ENCODE assay signal across 21 cellular contexts in genomic region chr6:12336121-12336971, GRCh38. TPM values are rescaled to one million over a fixed set of nuclear protein-coding genes. Genes with fewer than 3 reads are reported as not detected.
A peak's percentile ranks its signal among the peaks of the same experiment; 100 is the strongest.
DNase-seq lines count a peak whose midpoint lies in the region; ATAC-seq and TF ChIP-seq lines count a peak whose summit lies in the region.
"Had no signal": no experiment of that assay in that cellular context is flagged by ENCODE, and none has a peak within 500 bp of the region (broad histone marks: within the 10 kb centered on the region; RNA-seq: fewer than 3 reads in every experiment).

No MANE protein-coding gene starts in this region.

- no peak overlapping the region for H3K4me3 Mint-ChIP-seq in activated CD8-positive, alpha-beta T cell treated with anti-CD3 and anti-CD28 coated beads, Interleukin-2, amount 10 ng/mL, durations not matched to agents 7 days and 5 days
- H3K4me3 Mint-ChIP-seq: activated naive CD4-positive, alpha-beta T cell treated with anti-CD3 and anti-CD28 coated beads for 36 hours; dendritic cell treated with granulocyte-macrophage colony-stimulating factor and Interleukin-4, amounts not matched to agents 40 ng/mL and 50 ng/mL, for 4 days; T-helper 2 cell treated with Interferon-gamma antibody and Interleukin-4, amounts not matched to agents 5 μg/mL and 100 μg/mL, for 36 hours had no signal

- peaks cover 20% of the 10 kb centered on the region for H3K4me1 ChIP-seq in HUES64 (ENCODE audit: insufficient read depth, low read length)
- H3K4me1 ChIP-seq in iPS-15b (ENCODE audit: control insufficient read depth, insufficient read depth, low read length) = peaks cover 14% of the 10 kb centered on the region
- H3K4me1 ChIP-seq in vagina = no peaks in the 10 kb centered on the region
- H3K4me1 ChIP-seq: esophagus squamous epithelium, parathyroid adenoma had no signal

- no peak overlapping the region for H3K27ac Mint-ChIP-seq in activated CD8-positive, alpha-beta T cell treated with anti-CD3 and anti-CD28 coated beads, Interleukin-2, amount 10 ng/mL, durations not matched to agents 7 days and 5 days
- H3K27ac Mint-ChIP-seq: activated naive CD4-positive, alpha-beta T cell treated with anti-CD3 and anti-CD28 coated beads for 36 hours; dendritic cell treated with granulocyte-macrophage colony-stimulating factor and Interleukin-4, amounts not matched to agents 40 ng/mL and 50 ng/mL, for 4 days; T-helper 2 cell treated with Interferon-gamma antibody and Interleukin-4, amounts not matched to agents 5 μg/mL and 100 μg/mL, for 36 hours had no signal

- no peak overlapping the region for H3K9ac ChIP-seq in HUES64 (ENCODE audit: low read depth, low read length)
- peak overlapping the region; percentile 70 for H3K9ac ChIP-seq in iPS-15b (ENCODE audit: low read depth, low read length)
- H3K9ac ChIP-seq: parathyroid adenoma had no signal

- H3K9me3 ChIP-seq in HUES64 (ENCODE audit: insufficient read depth, low read depth, low read length) (no peaks in the 10 kb centered on the region), iPS-15b (ENCODE audit: control insufficient read depth, insufficient read depth, low read length) (no peaks in the 10 kb centered on the region), vagina (no peaks in the 10 kb centered on the region)
- H3K9me3 ChIP-seq: esophagus squamous epithelium, heart left ventricle, spleen had no signal

- H3K4me3 ChIP-seq in HUES64 (ENCODE audit: low read length) (no peak overlapping the region), iPS-15b (ENCODE audit: low read depth, low read length) (no peak overlapping the region), vagina (no peak overlapping the region)
- H3K4me3 ChIP-seq: esophagus squamous epithelium, heart left ventricle, spleen had no signal

- TF ChIP-seq CTCF in GM10248 (IDR thresholded peaks at IDR 0.05; ENCODE audit: control extremely low read depth, extremely low read depth, low read depth, missing control alignments) = no peak
- TF ChIP-seq CTCF in vagina (IDR thresholded peaks at IDR 0.05) = no peak

- peak; percentile 85 for ATAC-seq in HG02610 (IDR thresholded peaks at IDR 0.05; ENCODE audit: unreplicated experiment)
- ATAC-seq in activated CD8-positive, alpha-beta T cell treated with anti-CD3 and anti-CD28 coated beads, Interleukin-2, amount 10 ng/mL, durations not matched to agents 7 days and 5 days = no peak
- ATAC-seq: heart left ventricle had no signal

- peak overlapping the region; percentile 82; the same call in 1 of the 2 replicates for H3K27ac ChIP-seq in HUES64 (ENCODE audit: low read depth, low read length)
- no peak overlapping the region for H3K27ac ChIP-seq in vagina
- H3K27ac ChIP-seq: esophagus squamous epithelium, heart left ventricle, parathyroid adenoma, spleen had no signal

- no peaks in the 10 kb centered on the region for H3K36me3 ChIP-seq in HUES64 (ENCODE audit: insufficient read depth, low read length)
- no peaks in the 10 kb centered on the region for H3K36me3 ChIP-seq in iPS-15b (ENCODE audit: control insufficient read depth, insufficient read depth, low read length)
- no peaks in the 10 kb centered on the region for H3K36me3 ChIP-seq in vagina
- H3K36me3 ChIP-seq: esophagus squamous epithelium, heart left ventricle, spleen had no signal

- no peaks in the 10 kb centered on the region for H3K36me3 Mint-ChIP-seq in activated CD8-positive, alpha-beta T cell treated with anti-CD3 and anti-CD28 coated beads, Interleukin-2, amount 10 ng/mL, durations not matched to agents 7 days and 5 days (ENCODE audit: low read depth)

- POLR2A ChIA-PET in GM10248 (lab: Yijun Ruan, JAX) = no interaction called here
- POLR2A ChIA-PET in activated CD8-positive, alpha-beta T cell treated with anti-CD3 and anti-CD28 coated beads, Interleukin-2, amount 10 ng/mL, durations not matched to agents 7 days and 5 days (lab: Charles Lee) = no interaction called here

- H3K27me3 Mint-ChIP-seq in activated CD8-positive, alpha-beta T cell treated with anti-CD3 and anti-CD28 coated beads, Interleukin-2, amount 10 ng/mL, durations not matched to agents 7 days and 5 days (ENCODE audit: low read depth) = peaks cover 5% of the 10 kb centered on the region

- peaks cover 5% of the 10 kb centered on the region for H3K4me1 Mint-ChIP-seq in activated CD8-positive, alpha-beta T cell treated with anti-CD3 and anti-CD28 coated beads, Interleukin-2, amount 10 ng/mL, durations not matched to agents 7 days and 5 days (ENCODE audit: low read depth)

- intact Hi-C loops in vagina (cut with DNase I) = no loop called here

- CTCF ChIA-PET in GM10248 (lab: Yijun Ruan, JAX) = interaction anchor here (0.8 to 2.8 kb wide), 8 partner anchors 9 to 259 kb away, joined by 3 to 8 read pairs (median 4); partner anchors contain the start of gene EDN1
- CTCF ChIA-PET in activated CD8-positive, alpha-beta T cell treated with anti-CD3 and anti-CD28 coated beads, Interleukin-2, amount 10 ng/mL, durations not matched to agents 7 days and 5 days (lab: Charles Lee) = no interaction called here

- no peak for TF ChIP-seq POLR2A in vagina (IDR thresholded peaks at IDR 0.05)

- DNase-seq in GM10248 (ENCODE audit: extremely low spot score) (peak; percentile 65), vagina (ENCODE audit: extremely low spot score in 2 of 2) (no peak), NCI-H1694 treated with DMSO at 0.1 percent for 48 hours (lab: John Stamatoyannopoulos, UW) (no peak), NCI-H510A (lab: John Stamatoyannopoulos, UW) (no peak)
- DNase-seq in activated CD8-positive, alpha-beta T cell treated with anti-CD3 and anti-CD28 coated beads, Interleukin-2, amount 10 ng/mL, durations not matched to agents 7 days and 5 days = no peak
- DNase-seq: activated CD8-positive, alpha-beta memory T cell treated with anti-CD3 and anti-CD28 coated beads, Interleukin-2, amount 50 U/mL, for 48 hours; activated naive CD4-positive, alpha-beta T cell treated with anti-CD3 and anti-CD28 coated beads for 36 hours; esophagus squamous epithelium; heart left ventricle; Kasumi-1; NCI-H1436; NCI-H345; SIG-M5; spleen; stimulated activated naive CD4-positive, alpha-beta T cell had no signal

- WGBS in HUES64 = 57% methylated on average over 3 of the region's 5 CpGs

- no peaks in the 10 kb centered on the region for H3K9me3 Mint-ChIP-seq in activated CD8-positive, alpha-beta T cell treated with anti-CD3 and anti-CD28 coated beads, Interleukin-2, amount 10 ng/mL, durations not matched to agents 7 days and 5 days (ENCODE audit: insufficient read depth)
- H3K9me3 Mint-ChIP-seq: activated naive CD4-positive, alpha-beta T cell treated with anti-CD3 and anti-CD28 coated beads for 36 hours; dendritic cell treated with granulocyte-macrophage colony-stimulating factor and Interleukin-4, amounts not matched to agents 40 ng/mL and 50 ng/mL, for 4 days; T-helper 2 cell treated with Interferon-gamma antibody and Interleukin-4, amounts not matched to agents 5 μg/mL and 100 μg/mL, for 36 hours had no signal

- H3K27me3 ChIP-seq in HUES64 (ENCODE audit: insufficient read depth, low read length) = no peaks in the 10 kb centered on the region
- H3K27me3 ChIP-seq in iPS-15b (ENCODE audit: control insufficient read depth, insufficient read depth, low read length) = no peaks in the 10 kb centered on the region
- no peaks in the 10 kb centered on the region for H3K27me3 ChIP-seq in vagina
- H3K27me3 ChIP-seq: esophagus squamous epithelium, heart left ventricle had no signal

RNA-seq across cellular contexts. Expression of gene EDN1, which starts 46.2 kb away (rescaled TPM):
- 0.65 TPM for polyA plus RNA-seq in HUES64 (2013, experiment 1 of 2)
- polyA plus RNA-seq in HUES64 (2013, experiment 2 of 2) = 1.3 TPM
- total RNA-seq in activated CD8-positive, alpha-beta T cell treated with anti-CD3 and anti-CD28 coated beads, Interleukin-2, amount 10 ng/mL, durations not matched to agents 7 days and 5 days = not detected
- total RNA-seq in vagina = 7.1 TPM
